ENCODE assay signal across 14 cellular contexts in the genomic region with DNA sequence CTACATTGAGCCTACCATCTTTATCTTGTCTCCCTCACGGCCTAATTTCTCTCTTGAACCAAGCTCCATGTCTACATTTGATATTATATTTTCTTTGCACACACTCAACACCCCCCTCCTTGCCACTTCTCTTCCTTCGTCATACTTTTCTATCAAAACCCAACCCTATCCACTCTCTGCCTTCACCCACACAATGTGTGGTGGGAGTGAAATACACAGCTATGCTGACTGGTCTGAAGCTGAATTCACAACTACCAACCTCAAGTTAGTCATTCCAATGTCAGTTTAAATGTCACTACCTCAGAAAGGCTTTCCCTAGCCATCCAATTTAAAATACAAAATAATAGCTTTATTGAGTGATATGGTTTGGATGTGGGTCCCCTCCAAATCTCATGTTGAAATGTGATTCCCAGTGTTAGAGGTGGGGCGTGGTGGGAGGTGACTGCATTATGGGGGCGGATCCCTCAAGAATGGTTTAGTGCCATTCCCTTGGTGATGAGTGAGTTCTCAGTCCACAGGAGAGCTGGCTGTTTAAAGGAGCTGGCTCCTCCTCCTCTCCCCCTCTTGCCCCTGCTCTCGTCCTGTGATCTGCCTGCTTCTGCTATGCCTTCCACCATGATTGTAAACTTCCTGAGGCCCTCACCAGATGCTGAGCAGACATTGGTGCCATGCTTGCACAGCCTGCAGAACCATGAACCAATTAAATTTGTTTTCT.
DNase-seq lines count a peak whose midpoint lies in the region; ATAC-seq and TF ChIP-seq lines count a peak whose summit lies in the region.
"Had no signal": no experiment of that assay in that cellular context is flagged by ENCODE, and none has a peak within 500 bp of the region (broad histone marks: within the 10 kb centered on the region; RNA-seq: fewer than 3 reads in every experiment).

No MANE protein-coding gene starts in this region.

- H4K20me1 ChIP-seq in SU-DHL-6 (ENCODE audit: low read depth, low read length): no peaks in the 10 kb centered on the region

- no peaks in the 10 kb centered on the region for H3K27me3 Mint-ChIP-seq in activated naive CD8-positive, alpha-beta T cell treated with anti-CD3 and anti-CD28 coated beads for 36 hours

- WGBS in right lobe of liver (ENCODE audit: insufficient coverage, low coverage, low lambda C conversion rate, missing lambda C conversion rate): 80% methylated on average over 5 of the region's 5 CpGs

- H3K27me3 ChIP-seq in SU-DHL-6 (ENCODE audit: low read length): no peaks in the 10 kb centered on the region
- H3K27me3 ChIP-seq in right lobe of liver: no peaks in the 10 kb centered on the region
- H3K27me3 ChIP-seq: MG63, thyroid gland had no signal

- H2AFZ ChIP-seq in SU-DHL-6 (ENCODE audit: low read depth, low read length, severe bottlenecking): no peak overlapping the region

- H3K27ac Mint-ChIP-seq in activated naive CD8-positive, alpha-beta T cell treated with anti-CD3 and anti-CD28 coated beads for 36 hours: peak overlapping the region; percentile 43
- H3K27ac Mint-ChIP-seq in stimulated activated effector memory CD8-positive, alpha-beta T cell treated with anti-CD3 and anti-CD28 coated beads, Interleukin-12 subunit alpha, Interleukin-12 subunit beta, amount 100 ng/mL, for 72 hours: peak overlapping the region; percentile 85

- no peaks in the 10 kb centered on the region for H3K4me1 ChIP-seq in right lobe of liver

- no peaks in the 10 kb centered on the region for H3K79me2 ChIP-seq in SU-DHL-6 (ENCODE audit: insufficient read depth, low read length)

- TF ChIP-seq CTCF in SU-DHL-6 (IDR thresholded peaks at IDR 0.05; ENCODE audit: insufficient read depth, low read length, poor library complexity, severe bottlenecking) (no peak), right lobe of liver (IDR thresholded peaks at IDR 0.05) (no peak)

- TF ChIP-seq POLR2A in right lobe of liver (IDR thresholded peaks at IDR 0.05): no peak

- H3K9me3 ChIP-seq in SU-DHL-6 (ENCODE audit: insufficient read depth, low read length) (no peaks in the 10 kb centered on the region; the same call in 1 of the 2 replicates), right lobe of liver (no peaks in the 10 kb centered on the region)
- H3K9me3 ChIP-seq: MG63, thyroid gland had no signal

- no peak overlapping the region for H3K4me3 Mint-ChIP-seq in activated naive CD8-positive, alpha-beta T cell treated with anti-CD3 and anti-CD28 coated beads for 36 hours
- H3K4me3 Mint-ChIP-seq in stimulated activated effector memory CD8-positive, alpha-beta T cell treated with anti-CD3 and anti-CD28 coated beads, Interleukin-12 subunit alpha, Interleukin-12 subunit beta, amount 100 ng/mL, for 72 hours: peak overlapping the region; percentile 36

- no peak overlapping the region for H3K9ac ChIP-seq in SU-DHL-6 (ENCODE audit: low read length)

- H3K36me3 Mint-ChIP-seq in activated naive CD8-positive, alpha-beta T cell treated with anti-CD3 and anti-CD28 coated beads for 36 hours: peaks cover 18% of the 10 kb centered on the region
- H3K36me3 Mint-ChIP-seq in stimulated activated effector memory CD8-positive, alpha-beta T cell treated with anti-CD3 and anti-CD28 coated beads, Interleukin-12 subunit alpha, Interleukin-12 subunit beta, amount 100 ng/mL, for 72 hours: no peaks in the 10 kb centered on the region

- peak; percentile 94 for ATAC-seq in stimulated activated effector memory CD8-positive, alpha-beta T cell treated with anti-CD3 and anti-CD28 coated beads, Interleukin-12 subunit alpha, Interleukin-12 subunit beta, amount 100 ng/mL, for 72 hours
- no peak for ATAC-seq in right lobe of liver

- H3K27ac ChIP-seq in SU-DHL-6 (ENCODE audit: low read depth, low read length) (peak overlapping the region; percentile 92), right lobe of liver (no peak overlapping the region)
- H3K27ac ChIP-seq: thyroid gland had no signal

- H3K4me2 ChIP-seq in SU-DHL-6 (ENCODE audit: low read depth, low read length, poor library complexity, severe bottlenecking): no peak overlapping the region

- H3K9me2 ChIP-seq in SU-DHL-6 (replicated peaks; ENCODE audit: insufficient read depth, low read length): no peaks in the 10 kb centered on the region

- H3K36me3 ChIP-seq in SU-DHL-6 (ENCODE audit: low read length) (no peaks in the 10 kb centered on the region; the same call in 1 of the 2 replicates), right lobe of liver (no peaks in the 10 kb centered on the region)
- H3K36me3 ChIP-seq: MG63, thyroid gland had no signal

- H3K4me1 Mint-ChIP-seq in activated naive CD8-positive, alpha-beta T cell treated with anti-CD3 and anti-CD28 coated beads for 36 hours: peaks cover 44% of the 10 kb centered on the region
- H3K4me1 Mint-ChIP-seq in stimulated activated effector memory CD8-positive, alpha-beta T cell treated with anti-CD3 and anti-CD28 coated beads, Interleukin-12 subunit alpha, Interleukin-12 subunit beta, amount 100 ng/mL, for 72 hours: peaks cover 58% of the 10 kb centered on the region

- DNase-seq in stimulated activated CD4-positive, alpha-beta T cell treated with anti-CD3 and anti-CD28 coated beads, Interleukin-15, amount 100 ng/mL, for 24 hours: peak; percentile 32
- no peak for DNase-seq in stimulated activated CD4-positive, alpha-beta T cell treated with anti-CD3 and anti-CD28 coated beads, Interleukin-12 subunit alpha, Interleukin-12 subunit beta, amount 100 ng/mL, for 4 hours
- peak; percentile 9 for DNase-seq in activated naive CD8-positive, alpha-beta T cell treated with anti-CD3 and anti-CD28 coated beads for 36 hours
- peak in 1 of 2 donors; percentile 55 for DNase-seq in stimulated activated effector memory CD8-positive, alpha-beta T cell treated with anti-CD3 and anti-CD28 coated beads, Interleukin-12 subunit alpha, Interleukin-12 subunit beta, amount 100 ng/mL, for 72 hours (ENCODE audit: low spot score in 2 of 2)
- no peak for DNase-seq in right lobe of liver
- DNase-seq in NCI-H526 treated with DMSO at 0.1 percent for 48 hours (lab: John Stamatoyannopoulos, UW): no peak
- no peak for DNase-seq in cortex of kidney (lab: John Stamatoyannopoulos, UW)
- DNase-seq: activated gamma-delta T cell, foreskin melanocyte, MG63, NCI-H2227 treated with DMSO at 0.1 percent for 48 hours, SW 1271, thyroid gland had no signal

- no peak overlapping the region for H3K4me3 ChIP-seq in SU-DHL-6 (ENCODE audit: insufficient read depth, low read length, poor library complexity, severe bottlenecking)
- H3K4me3 ChIP-seq in right lobe of liver: no peak overlapping the region
- H3K4me3 ChIP-seq: MG63, thyroid gland had no signal

- H3K9me3 Mint-ChIP-seq in activated naive CD8-positive, alpha-beta T cell treated with anti-CD3 and anti-CD28 coated beads for 36 hours: peaks cover 4% of the 10 kb centered on the region
- H3K9me3 Mint-ChIP-seq in stimulated activated effector memory CD8-positive, alpha-beta T cell treated with anti-CD3 and anti-CD28 coated beads, Interleukin-12 subunit alpha, Interleukin-12 subunit beta, amount 100 ng/mL, for 72 hours: peaks cover 9% of the 10 kb centered on the region

- peaks cover 54% of the 10 kb centered on the region for H3F3A ChIP-seq in SU-DHL-6 (ENCODE audit: insufficient read depth)

- intact Hi-C loops in right lobe of liver (cut with DNase I): no loop called here

Comparison
In these comparisons a context has a peak if more than half of its experiments do, and no peak if none do; other contexts are left out.
1. DNase-seq: peak in stimulated activated CD4-positive, alpha-beta T cell treated with anti-CD3 and anti-CD28 coated beads, Interleukin-15, amount 100 ng/mL, for 24 hours (single experiment) and activated naive CD8-positive, alpha-beta T cell treated with anti-CD3 and anti-CD28 coated beads for 36 hours (single experiment); none in stimulated activated CD4-positive, alpha-beta T cell treated with anti-CD3 and anti-CD28 coated beads, Interleukin-12 subunit alpha, Interleukin-12 subunit beta, amount 100 ng/mL, for 4 hours (single experiment), right lobe of liver (0 of 3), NCI-H526 treated with DMSO at 0.1 percent for 48 hours (single experiment) and cortex of kidney (single experiment).